16 cellular contexts compared by ENCODE assay signal in the genomic region with DNA sequence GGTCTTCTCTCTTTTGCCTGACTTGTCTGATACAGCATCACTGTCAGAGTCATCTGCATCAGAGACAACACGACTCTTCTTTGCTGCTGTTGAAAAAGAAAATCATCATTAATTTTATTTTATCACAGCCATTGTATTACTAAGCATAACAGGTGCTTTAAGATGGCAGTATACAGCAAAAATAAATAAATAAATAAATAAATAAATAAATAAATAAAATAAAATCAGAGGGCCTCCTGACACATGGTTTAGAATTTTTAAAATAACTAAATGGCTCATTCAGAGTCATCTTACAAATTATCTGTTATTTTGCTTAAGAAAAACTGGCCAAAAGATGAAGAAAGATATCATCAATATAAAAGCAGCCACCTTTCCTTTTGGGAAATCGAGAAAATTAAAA. TPM values are rescaled to one million over a fixed set of nuclear protein-coding genes. Genes with fewer than 3 reads are reported as not detected.
DNase-seq lines count a peak whose midpoint lies in the region; ATAC-seq and TF ChIP-seq lines count a peak whose summit lies in the region.
"Had no signal": no experiment of that assay in that cellular context is flagged by ENCODE, and none has a peak within 500 bp of the region (broad histone marks: within the 10 kb centered on the region; RNA-seq: fewer than 3 reads in every experiment).

No MANE protein-coding gene starts in this region.

- peaks cover 20% of the 10 kb centered on the region for H3F3A ChIP-seq in smooth muscle cell (ENCODE audit: low read depth)

- no peak for TF ChIP-seq POLR2A in erythroblast (IDR thresholded peaks at IDR 0.05; ENCODE audit: low read length)

- H3K36me3 Mint-ChIP-seq in activated T-cell treated with anti-CD3 and anti-CD28 coated beads, Interleukin-2, amount 50 U/mL, for 72 hours (ENCODE audit: insufficient read depth in 2 of 2) = peaks cover 13 to 49% of the 10 kb centered on the region in 2 donors
- peaks cover 85% of the 10 kb centered on the region for H3K36me3 Mint-ChIP-seq in CD4-positive, alpha-beta T cell (ENCODE audit: low read depth)
- H3K36me3 Mint-ChIP-seq in central memory CD8-positive, alpha-beta T cell (ENCODE audit: insufficient read depth) = peaks cover 59% of the 10 kb centered on the region

- no peak for TF ChIP-seq CTCF in CD4-positive, alpha-beta T cell (IDR thresholded peaks at IDR 0.05)
- TF ChIP-seq CTCF in smooth muscle cell (IDR thresholded peaks at IDR 0.05; ENCODE audit: borderline replicate concordance, insufficient read depth, poor library complexity, severe bottlenecking) (no peak), right atrium auricular region (IDR thresholded peaks at IDR 0.05) (no peak)

- DNase-seq in activated T-cell treated with anti-CD3 and anti-CD28 coated beads, Interleukin-2, amount 50 U/mL, for 72 hours = no peak
- no peak for DNase-seq in activated T-cell treated with anti-CD3 and anti-CD28 coated beads, Interleukin-2, amount 50 U/mL, for 1 hour
- DNase-seq in CD4-positive, alpha-beta T cell = no peak
- DNase-seq in central memory CD8-positive, alpha-beta T cell (ENCODE audit: low spot score in 2 of 2) = no peak
- DNase-seq in smooth muscle cell (lab: John Stamatoyannopoulos, UW; ENCODE audit: unreplicated experiment) = no peak
- DNase-seq in right atrium auricular region (ENCODE audit: low spot score) = no peak
- DNase-seq in erythroblast (lab: John Stamatoyannopoulos, UW) = no peak
- DNase-seq: BE2C, HFFc6, MV-4-11, NCI-H1694 treated with DMSO at 0.1 percent for 48 hours, NCI-H2107, NCI-H510A, NCI-H748 treated with DMSO at 0.1 percent for 48 hours had no signal

- no peaks in the 10 kb centered on the region for H3K9me3 ChIP-seq in CD4-positive, alpha-beta T cell (ENCODE audit: control insufficient read depth, low read length)
- no peaks in the 10 kb centered on the region for H3K9me3 ChIP-seq in smooth muscle cell (replicated peaks; ENCODE audit: low read depth)
- no peaks in the 10 kb centered on the region for H3K9me3 ChIP-seq in right atrium auricular region
- H3K9me3 ChIP-seq: BE2C had no signal

- no peaks in the 10 kb centered on the region for H3K27me3 Mint-ChIP-seq in activated T-cell treated with anti-CD3 and anti-CD28 coated beads, Interleukin-2, amount 50 U/mL, for 72 hours (ENCODE audit: low read depth)
- H3K27me3 Mint-ChIP-seq in CD4-positive, alpha-beta T cell = no peaks in the 10 kb centered on the region
- no peaks in the 10 kb centered on the region for H3K27me3 Mint-ChIP-seq in central memory CD8-positive, alpha-beta T cell

- peaks cover 6% of the 10 kb centered on the region for H3K4me1 ChIP-seq in smooth muscle cell (ENCODE audit: low read depth)
- H3K4me1 ChIP-seq in right atrium auricular region = peaks cover 0 to 16% of the 10 kb centered on the region in 2 donors
- H3K4me1 ChIP-seq: BE2C had no signal

- H3K27me3 ChIP-seq in CD4-positive, alpha-beta T cell (ENCODE audit: control insufficient read depth, insufficient read depth, low read length) = no peaks in the 10 kb centered on the region
- H3K27me3 ChIP-seq in smooth muscle cell (ENCODE audit: low read depth) = no peaks in the 10 kb centered on the region
- H3K27me3 ChIP-seq in right atrium auricular region = no peaks in the 10 kb centered on the region
- H3K27me3 ChIP-seq: BE2C had no signal

- no peak overlapping the region for H3K4me3 ChIP-seq in smooth muscle cell
- no peak overlapping the region for H3K4me3 ChIP-seq in right atrium auricular region

- H3K9me3 Mint-ChIP-seq in activated T-cell treated with anti-CD3 and anti-CD28 coated beads, Interleukin-2, amount 50 U/mL, for 72 hours = no peaks in the 10 kb centered on the region
- no peaks in the 10 kb centered on the region for H3K9me3 Mint-ChIP-seq in CD4-positive, alpha-beta T cell
- no peaks in the 10 kb centered on the region for H3K9me3 Mint-ChIP-seq in central memory CD8-positive, alpha-beta T cell
- H3K9me3 Mint-ChIP-seq: HFFc6 had no signal

- H3K4me1 Mint-ChIP-seq in activated T-cell treated with anti-CD3 and anti-CD28 coated beads, Interleukin-2, amount 50 U/mL, for 72 hours (ENCODE audit: low read depth) = peaks cover 8% of the 10 kb centered on the region
- peaks cover 31% of the 10 kb centered on the region for H3K4me1 Mint-ChIP-seq in CD4-positive, alpha-beta T cell (ENCODE audit: low read depth)
- peaks cover 17% of the 10 kb centered on the region for H3K4me1 Mint-ChIP-seq in central memory CD8-positive, alpha-beta T cell

- no peak overlapping the region for H3K4me2 ChIP-seq in smooth muscle cell
- H3K4me2 ChIP-seq: KMS-11 had no signal

- WGBS in smooth muscle cell (ENCODE audit: low lambda C conversion rate) = 98% methylated on average over 2 of the region's 2 CpGs

- H4K20me1 ChIP-seq in smooth muscle cell (ENCODE audit: low read depth) = peaks cover 34% of the 10 kb centered on the region

- peak overlapping the region; percentile 18 for H3K27ac Mint-ChIP-seq in activated T-cell treated with anti-CD3 and anti-CD28 coated beads, Interleukin-2, amount 50 U/mL, for 72 hours
- H3K27ac Mint-ChIP-seq in CD4-positive, alpha-beta T cell = peak overlapping the region; percentile 58
- H3K27ac Mint-ChIP-seq in central memory CD8-positive, alpha-beta T cell (ENCODE audit: low read depth) = peak overlapping the region; percentile 47

- no peak overlapping the region for H3K27ac ChIP-seq in CD4-positive, alpha-beta T cell (ENCODE audit: low read depth, low read length)
- H3K27ac ChIP-seq in smooth muscle cell (ENCODE audit: low read depth) (peak overlapping the region; percentile 90), right atrium auricular region (no peak overlapping the region)
- H3K27ac ChIP-seq: KMS-11 had no signal

- peaks cover 23% of the 10 kb centered on the region for H3K36me3 ChIP-seq in smooth muscle cell (ENCODE audit: low read depth)
- H3K36me3 ChIP-seq in right atrium auricular region = peaks cover 62% of the 10 kb centered on the region

- H3K79me2 ChIP-seq in smooth muscle cell (ENCODE audit: low read depth) = peaks cover 51% of the 10 kb centered on the region

- H3K9ac ChIP-seq in smooth muscle cell (ENCODE audit: low read depth) = no peak overlapping the region
- H3K9ac ChIP-seq: KMS-11 had no signal

- no peak overlapping the region for H3K4me3 Mint-ChIP-seq in activated T-cell treated with anti-CD3 and anti-CD28 coated beads, Interleukin-2, amount 50 U/mL, for 72 hours
- no peak overlapping the region for H3K4me3 Mint-ChIP-seq in CD4-positive, alpha-beta T cell
- H3K4me3 Mint-ChIP-seq in central memory CD8-positive, alpha-beta T cell = no peak overlapping the region
- H3K4me3 Mint-ChIP-seq: HFFc6 had no signal

- no peak for ATAC-seq in activated T-cell treated with anti-CD3 and anti-CD28 coated beads, Interleukin-2, amount 50 U/mL, for 72 hours (replicated peaks in 1 of 2)
- ATAC-seq in CD4-positive, alpha-beta T cell (ENCODE audit: poor library complexity) = no peak
- ATAC-seq in central memory CD8-positive, alpha-beta T cell (replicated peaks; ENCODE audit: extremely low read depth, poor library complexity, severe bottlenecking) = no peak
- ATAC-seq: Right ventricle myocardium inferior had no signal

- no peak overlapping the region for H2AFZ ChIP-seq in smooth muscle cell (ENCODE audit: low read depth)

- intact Hi-C loops in CD4-positive, alpha-beta T cell (cut with DNase I, micrococcal nuclease) = no loop called here

- CTCF ChIA-PET in CD4-positive, alpha-beta T cell (lab: Charles Lee) = interaction anchor here (2.1 kb wide), 1 partner anchor 24 kb away, joined by 5 read pairs; no protein-coding TSS in a partner anchor

- POLR2A ChIA-PET in CD4-positive, alpha-beta T cell (lab: Charles Lee) = interaction anchor here (1.1 kb wide), 1 partner anchor 23 kb away, joined by 6 read pairs; the partner anchor contains the start of gene IWS1

RNA-seq across cellular contexts. Expression of gene IWS1, which starts 22.8 kb away (rescaled TPM):
- 10 to 100 TPM; 39.0 to 43.6 TPM for total RNA-seq in activated T-cell treated with anti-CD3 and anti-CD28 coated beads, Interleukin-2, amount 50 U/mL, for 72 hours
- 10 to 100 TPM; 24.9 to 26.0 TPM for total RNA-seq in CD4-positive, alpha-beta T cell
- total RNA-seq in smooth muscle cell (36.1 and 38.0 TPM in 2 replicates), right atrium auricular region (10 to 100 TPM; 43.3 to 46.4 TPM)
- 31.2 and 48.5 TPM in 2 replicates for polyA plus RNA-seq in smooth muscle cell

RNA-seq across cellular contexts. Expression of gene MYO7B, which starts 32.0 kb away (rescaled TPM):
- total RNA-seq in activated T-cell treated with anti-CD3 and anti-CD28 coated beads, Interleukin-2, amount 50 U/mL, for 72 hours = under 1 TPM; 0.50 to 0.79 TPM
- under 1 TPM; 0.05 to 0.14 TPM for total RNA-seq in CD4-positive, alpha-beta T cell
- total RNA-seq in smooth muscle cell (0.04 and 0.09 TPM in 2 replicates), right atrium auricular region (under 1 TPM; 0.52 to 0.67 TPM)
- 0.35 TPM in 1 of 2 replicates, not detected in the other for polyA plus RNA-seq in smooth muscle cell
